In genomic region chr22:25754527-25755202, GRCh38 we compare ENCODE assay signal across 16 cellular contexts. TPM values are rescaled to one million over a fixed set of nuclear protein-coding genes. Genes with fewer than 3 reads are reported as not detected.
DNase-seq lines count a peak whose midpoint lies in the region; ATAC-seq, FAIRE-seq and TF ChIP-seq lines count a peak whose summit lies in the region.
"Had no signal": no experiment of that assay in that cellular context is flagged by ENCODE, and none has a peak within 500 bp of the region (broad histone marks: within the 10 kb centered on the region; RNA-seq: fewer than 3 reads in every experiment).

No MANE protein-coding gene starts in this region.

- H3K4me3 Mint-ChIP-seq in activated naive CD8-positive, alpha-beta T cell treated with anti-CD3 and anti-CD28 coated beads, Interleukin-2, amount 10 ng/mL, durations not matched to agents 7 days and 5 days: no peak overlapping the region
- no peak overlapping the region for H3K4me3 Mint-ChIP-seq in activated naive CD8-positive, alpha-beta T cell treated with anti-CD3 and anti-CD28 coated beads, Interleukin-2, amount 50 U/mL, for 24 hours
- no peak overlapping the region for H3K4me3 Mint-ChIP-seq in mesothelial cell of epicardium
- H3K4me3 Mint-ChIP-seq: activated naive CD8-positive, alpha-beta T cell; T-helper 1 cell treated with Interleukin-12 subunit alpha and Interleukin-12 subunit beta and Interleukin-4 antibody, amounts not matched to agents 30 μg/mL and 1 μg/mL, for 36 hours had no signal

- H4K20me1 ChIP-seq in HepG2 (ENCODE audit: insufficient read depth, low read length): no peaks in the 10 kb centered on the region

- 44% methylated on average over 11 of the region's 24 CpGs for WGBS in HepG2 (ENCODE audit: low lambda C conversion rate)
- 11 to 13% methylated on average over 24 of the region's 24 CpGs for WGBS in aorta, 2 donors

- H3K9me3 ChIP-seq in HepG2 (ENCODE audit: low read length): no peaks in the 10 kb centered on the region
- no peaks in the 10 kb centered on the region for H3K9me3 ChIP-seq in aorta (ENCODE audit: control insufficient read depth, low read length)
- H3K9me3 ChIP-seq in HAP-1: no peaks in the 10 kb centered on the region

- DNase-seq in activated naive CD8-positive, alpha-beta T cell treated with anti-CD3 and anti-CD28 coated beads, Interleukin-2, amount 10 ng/mL, durations not matched to agents 7 days and 5 days: no peak
- DNase-seq in activated naive CD8-positive, alpha-beta T cell treated with anti-CD3 and anti-CD28 coated beads, Interleukin-2, amount 50 U/mL, for 24 hours: no peak
- DNase-seq in cerebellum (ENCODE audit: low spot score) (peak; percentile 89), HepG2 (ENCODE audit: low spot score) (no peak), aorta (peak; percentile 94 to 96), HAP-1 (ENCODE audit: low spot score in 2 of 2) (no peak), mesothelial cell of epicardium (ENCODE audit: low spot score in 2 of 2, unreplicated experiment in 2 of 2) (no peak), head of caudate nucleus (no peak)
- DNase-seq: 8988T; NCI-H1092 treated with DMSO at 0.1 percent for 48 hours; NK-92 treated with Interleukin-12 subunit alpha and Interleukin-12 subunit beta, amount 100 ng/mL, for 24 hours; occipital lobe had no signal

- H3K79me2 ChIP-seq in HepG2 (ENCODE audit: insufficient read depth, low read length): no peaks in the 10 kb centered on the region

- H3K27ac Mint-ChIP-seq in activated naive CD8-positive, alpha-beta T cell treated with anti-CD3 and anti-CD28 coated beads, Interleukin-2, amount 10 ng/mL, durations not matched to agents 7 days and 5 days: peak overlapping the region; percentile 34
- no peak overlapping the region for H3K27ac Mint-ChIP-seq in activated naive CD8-positive, alpha-beta T cell treated with anti-CD3 and anti-CD28 coated beads, Interleukin-2, amount 50 U/mL, for 24 hours
- H3K27ac Mint-ChIP-seq in mesothelial cell of epicardium: no peak overlapping the region
- H3K27ac Mint-ChIP-seq: activated naive CD8-positive, alpha-beta T cell had no signal

- H3K4me3 ChIP-seq in HepG2 (replicated peaks in 1 of 3; ENCODE audit: insufficient read depth in 1 of 3, low read depth in 2 of 3, low read length in 3 of 3) (no peak overlapping the region), aorta (ENCODE audit: low read length in 2 of 2) (no peak overlapping the region), HAP-1 (no peak overlapping the region)
- H3K4me3 ChIP-seq: tibial nerve had no signal

- peaks cover 15% of the 10 kb centered on the region for H3K4me1 ChIP-seq in HepG2 (ENCODE audit: insufficient read depth, low read length)
- no peaks in the 10 kb centered on the region for H3K4me1 ChIP-seq in aorta (ENCODE audit: control insufficient read depth in 1 of 2, insufficient read depth in 2 of 2, low read length in 2 of 2)
- H3K4me1 ChIP-seq in HAP-1: no peaks in the 10 kb centered on the region
- H3K4me1 ChIP-seq: tibial nerve had no signal

- H3K4me1 Mint-ChIP-seq in activated naive CD8-positive, alpha-beta T cell treated with anti-CD3 and anti-CD28 coated beads, Interleukin-2, amount 10 ng/mL, durations not matched to agents 7 days and 5 days: peaks cover 15% of the 10 kb centered on the region
- H3K4me1 Mint-ChIP-seq in activated naive CD8-positive, alpha-beta T cell treated with anti-CD3 and anti-CD28 coated beads, Interleukin-2, amount 50 U/mL, for 24 hours: peaks cover 16% of the 10 kb centered on the region
- no peaks in the 10 kb centered on the region for H3K4me1 Mint-ChIP-seq in mesothelial cell of epicardium

- H3K27ac ChIP-seq in HepG2 (ENCODE audit: extremely low read length, insufficient read depth, low read length) (no peak overlapping the region), aorta (ENCODE audit: low read depth in 1 of 2, low read length in 2 of 2) (peak overlapping the region; percentile 1 to 95)
- H3K27ac ChIP-seq: tibial nerve had no signal

- FAIRE-seq in HepG2 (lab: Jason Lieb, UNC): no peak

- no peak for TF ChIP-seq CTCF in HepG2 (CRISPR knock-in tag; IDR thresholded peaks at IDR 0.05)
- no peak for TF ChIP-seq CTCF in mesothelial cell of epicardium (IDR thresholded peaks at IDR 0.05; ENCODE audit: unreplicated experiment)

- TF ChIP-seq EP300 in HepG2 (IDR thresholded peaks at IDR 0.05; ENCODE audit: low read depth in 2 of 2, low read length in 2 of 2) (no peak), HepG2 (CRISPR knock-in tag; IDR thresholded peaks at IDR 0.05; ENCODE audit: borderline replicate concordance) (no peak)

- ATAC-seq in activated naive CD8-positive, alpha-beta T cell treated with anti-CD3 and anti-CD28 coated beads, Interleukin-2, amount 10 ng/mL, durations not matched to agents 7 days and 5 days (ENCODE audit: low read depth): no peak
- ATAC-seq in activated naive CD8-positive, alpha-beta T cell treated with anti-CD3 and anti-CD28 coated beads, Interleukin-2, amount 50 U/mL, for 24 hours: no peak
- ATAC-seq in HepG2: no peak
- peak; percentile 93 for ATAC-seq in aorta (ENCODE audit: low FRiP score)
- ATAC-seq: HCT116 had no signal

- H3K36me3 ChIP-seq in HepG2 (replicated peaks in 1 of 2; ENCODE audit: control insufficient read depth in 1 of 2, insufficient read depth in 2 of 2, low read length in 2 of 2) (no peaks in the 10 kb centered on the region), aorta (ENCODE audit: control insufficient read depth in 1 of 2, insufficient read depth in 2 of 2, low read length in 1 of 2) (no peaks in the 10 kb centered on the region), HAP-1 (replicated peaks) (no peaks in the 10 kb centered on the region)
- H3K36me3 ChIP-seq: tibial nerve had no signal

- H3K36me3 Mint-ChIP-seq in activated naive CD8-positive, alpha-beta T cell treated with anti-CD3 and anti-CD28 coated beads, Interleukin-2, amount 10 ng/mL, durations not matched to agents 7 days and 5 days: peaks cover 5% of the 10 kb centered on the region
- H3K36me3 Mint-ChIP-seq in activated naive CD8-positive, alpha-beta T cell treated with anti-CD3 and anti-CD28 coated beads, Interleukin-2, amount 50 U/mL, for 24 hours (ENCODE audit: low read depth): no peaks in the 10 kb centered on the region
- H3K36me3 Mint-ChIP-seq in mesothelial cell of epicardium: no peaks in the 10 kb centered on the region
- H3K36me3 Mint-ChIP-seq: activated naive CD8-positive, alpha-beta T cell had no signal

- TF ChIP-seq RAD21 in HepG2 (CRISPR knock-in tag; IDR thresholded peaks at IDR 0.05): no peak

- no peak overlapping the region for H2AFZ ChIP-seq in HepG2 (ENCODE audit: low read length)

- H3K9me3 Mint-ChIP-seq in activated naive CD8-positive, alpha-beta T cell treated with anti-CD3 and anti-CD28 coated beads, Interleukin-2, amount 10 ng/mL, durations not matched to agents 7 days and 5 days: no peaks in the 10 kb centered on the region
- no peaks in the 10 kb centered on the region for H3K9me3 Mint-ChIP-seq in activated naive CD8-positive, alpha-beta T cell treated with anti-CD3 and anti-CD28 coated beads, Interleukin-2, amount 50 U/mL, for 24 hours
- H3K9me3 Mint-ChIP-seq in mesothelial cell of epicardium: no peaks in the 10 kb centered on the region
- H3K9me3 Mint-ChIP-seq: T-helper 1 cell treated with Interleukin-12 subunit alpha and Interleukin-12 subunit beta and Interleukin-4 antibody, amounts not matched to agents 30 μg/mL and 1 μg/mL, for 36 hours had no signal

- no peak overlapping the region for H3K4me2 ChIP-seq in HepG2 (ENCODE audit: low read depth, low read length)

- no peak overlapping the region for H3K9ac ChIP-seq in HepG2 (ENCODE audit: insufficient read depth, low read depth, low read length)

- H3K27me3 Mint-ChIP-seq in activated naive CD8-positive, alpha-beta T cell treated with anti-CD3 and anti-CD28 coated beads, Interleukin-2, amount 10 ng/mL, durations not matched to agents 7 days and 5 days: no peaks in the 10 kb centered on the region
- H3K27me3 Mint-ChIP-seq in activated naive CD8-positive, alpha-beta T cell treated with anti-CD3 and anti-CD28 coated beads, Interleukin-2, amount 50 U/mL, for 24 hours: peaks cover 4% of the 10 kb centered on the region
- peaks cover 17% of the 10 kb centered on the region for H3K27me3 Mint-ChIP-seq in mesothelial cell of epicardium (ENCODE audit: low read depth)
- H3K27me3 Mint-ChIP-seq: activated naive CD8-positive, alpha-beta T cell had no signal

- CTCF ChIA-PET in HepG2 (lab: Yijun Ruan, JAX; ENCODE audit: low intra/inter-chr PET ratio, low total read pairs): no interaction called here

- in situ Hi-C loops in HepG2 (cut with HindIII; ENCODE audit: extremely low pct_ligation_motif_present, low pct_unique_long_range_greater_than_20kb): no loop called here
- in situ Hi-C loops in HAP-1 (cut with MboI; ENCODE audit: low sequenced_read_pairs): loop anchor here (25.0 kb wide), 1 partner anchor 517 kb away; no protein-coding TSS in a partner anchor

- H3K27me3 ChIP-seq in HepG2 (ENCODE audit: control insufficient read depth in 1 of 2, insufficient read depth in 2 of 2, low read length in 2 of 2): no peaks in the 10 kb centered on the region; a peak in 1 of 5 replicates
- H3K27me3 ChIP-seq in aorta (ENCODE audit: control insufficient read depth in 1 of 2, insufficient read depth in 2 of 2, low read length in 1 of 2): no peaks in the 10 kb centered on the region
- no peaks in the 10 kb centered on the region for H3K27me3 ChIP-seq in HAP-1 (ENCODE audit: low read depth)
- H3K27me3 ChIP-seq: tibial nerve had no signal

- no TSS peak for BruUV-seq in HepG2 (replicated peaks; lab: Mats Ljungman, UMichigan)

- POLR2A ChIA-PET in activated naive CD8-positive, alpha-beta T cell treated with anti-CD3 and anti-CD28 coated beads, Interleukin-2, amount 10 ng/mL, durations not matched to agents 7 days and 5 days (lab: Charles Lee): no interaction called here
- POLR2A ChIA-PET in HepG2 (lab: Yijun Ruan, JAX): no interaction called here

- no peak for TF ChIP-seq POLR2A in HepG2 (IDR thresholded peaks at IDR 0.05; ENCODE audit: insufficient read depth in 1 of 2, low read depth in 2 of 2, low read length in 2 of 2)

- intact Hi-C loops in HepG2 (cut with micrococcal nuclease; ENCODE audit: unreplicated experiment) (no loop called here), aorta (cut with DNase I) (no loop called here), head of caudate nucleus (cut with DNase I) (no loop called here)

RNA-seq across cellular contexts. Expression of gene MYO18B, which starts 12.7 kb away (rescaled TPM):
- total RNA-seq in activated naive CD8-positive, alpha-beta T cell treated with anti-CD3 and anti-CD28 coated beads, Interleukin-2, amount 10 ng/mL, durations not matched to agents 7 days and 5 days: 1 to 10 TPM; 3.4 to 3.7 TPM
- 0.36 TPM for total RNA-seq in cerebellum
- 0.04 TPM in 1 of 2 replicates, not detected in the other for total RNA-seq in HepG2 (2016; rRNA removed; fragmentation: Illumina TruSeq; extraction: Trizol)
- not detected in 2 replicates for total RNA-seq in HepG2 (2016; cell fraction: cytosol; rRNA removed; fragmentation: Illumina TruSeq; extraction: Trizol; ENCODE audit: low read depth)
- 0.04 TPM in 1 of 2 replicates, not detected in the other for total RNA-seq in HepG2 (2016; cell fraction: insoluble cytoplasmic fraction; rRNA removed; fragmentation: Illumina TruSeq; extraction: Trizol)
- 0.17 TPM in 1 of 2 replicates, not detected in the other for total RNA-seq in HepG2 (2016; cell fraction: membrane; rRNA removed; fragmentation: Illumina TruSeq; extraction: Trizol)
- 0.06 TPM in 1 of 2 replicates, not detected in the other for total RNA-seq in HepG2 (2016; cell fraction: nucleus; rRNA removed; fragmentation: Illumina TruSeq; extraction: Trizol)
- polyA plus RNA-seq in HepG2 (2011; rRNA removed): 0.01 and 0.22 TPM in 2 replicates
- polyA plus RNA-seq in HepG2 (2011; cell fraction: cytosol; rRNA removed): 0.01 and 0.06 TPM in 2 replicates
- 0.32 and 0.33 TPM in 2 replicates for polyA plus RNA-seq in HepG2 (2011; cell fraction: nucleus; rRNA removed)
- 0.07 and 0.23 TPM in 2 replicates for polyA plus RNA-seq in HepG2 (2012)
- not detected in 2 replicates for polyA plus RNA-seq in HepG2 (2016; cell fraction: cytosol; fragmentation: Illumina TruSeq; extraction: Trizol; ENCODE audit: low read depth)
- polyA plus RNA-seq in HepG2 (2016; cell fraction: insoluble cytoplasmic fraction; fragmentation: Illumina TruSeq; extraction: Trizol; ENCODE audit: low read depth): 0.03 TPM in 1 of 2 replicates, not detected in the other
- not detected in 2 replicates for polyA plus RNA-seq in HepG2 (2016; cell fraction: membrane; fragmentation: Illumina TruSeq; extraction: Trizol; ENCODE audit: low read depth)
- polyA plus RNA-seq in HepG2 (2016; cell fraction: nucleus; fragmentation: Illumina TruSeq; extraction: Trizol; ENCODE audit: insufficient read depth, low read depth): not detected in 2 replicates
- 0.05 and 0.08 TPM in 2 replicates for polyA minus RNA-seq in HepG2 (2011; rRNA and poly(A)+ RNA removed; ENCODE audit: low replicate concordance)
- not detected in 2 replicates for polyA minus RNA-seq in HepG2 (2011; cell fraction: cytosol; rRNA and poly(A)+ RNA removed)
- 0.13 and 0.99 TPM in 2 replicates for polyA minus RNA-seq in HepG2 (2011; cell fraction: nucleus; rRNA and poly(A)+ RNA removed)
- 10 to 100 TPM; 19.9 to 31.6 TPM for total RNA-seq in aorta
- polyA plus RNA-seq in aorta: 10 to 100 TPM; 10.1 to 24.3 TPM
- 0.04 to 0.09 TPM (median 0.07 TPM) in 3 replicates for total RNA-seq in mesothelial cell of epicardium

Comparison
In these comparisons a context has a peak if more than half of its experiments do, and no peak if none do; other contexts are left out.
1. DNase-seq: peak in cerebellum (single experiment) and aorta (2 of 2); none in activated naive CD8-positive, alpha-beta T cell treated with anti-CD3 and anti-CD28 coated beads, Interleukin-2, amount 10 ng/mL, durations not matched to agents 7 days and 5 days (single experiment), activated naive CD8-positive, alpha-beta T cell treated with anti-CD3 and anti-CD28 coated beads, Interleukin-2, amount 50 U/mL, for 24 hours (single experiment), HepG2 (single experiment), HAP-1 (0 of 2), mesothelial cell of epicardium (0 of 2) and head of caudate nucleus (0 of 42).
2. RNA of gene MYO18B, which starts 12.7 kb away (total RNA-seq): 19.9 to 31.6 TPM in aorta; 3.4 to 3.7 TPM in activated naive CD8-positive, alpha-beta T cell treated with anti-CD3 and anti-CD28 coated beads, Interleukin-2, amount 10 ng/mL, durations not matched to agents 7 days and 5 days, 0.36 TPM in cerebellum (single experiment), 0.04 to 0.09 TPM in mesothelial cell of epicardium and 0.04 to 0.17 TPM in HepG2; every median in the first group is over 4 times any median in the second.